Comparison of ENCODE assay signal across 8 cellular contexts in genomic region chr2:180359522-180360282, GRCh38.
DNase-seq lines count a peak whose midpoint lies in the region; ATAC-seq, FAIRE-seq and TF ChIP-seq lines count a peak whose summit lies in the region.

No MANE protein-coding gene starts in this region.

- no peak overlapping the region for H2AFZ ChIP-seq in endothelial cell of umbilical vein (ENCODE audit: low read depth, low read length)

- no peak for TF ChIP-seq POLR2A in endothelial cell of umbilical vein (IDR thresholded peaks at IDR 0.05; ENCODE audit: low read depth, low read length)

- H3K4me3 ChIP-seq in endothelial cell of umbilical vein (replicated peaks in 1 of 3; ENCODE audit: insufficient read depth in 1 of 3, low read depth in 1 of 3, low read length in 3 of 3), result no peak overlapping the region

- H4K20me1 ChIP-seq in endothelial cell of umbilical vein (replicated peaks; ENCODE audit: control insufficient read depth, extremely low read depth, insufficient read depth, low read length), result no peaks in the 10 kb centered on the region

- H3K4me1 ChIP-seq in endothelial cell of umbilical vein (ENCODE audit: control insufficient read depth, extremely low read depth, insufficient read depth, low read length), result no peaks in the 10 kb centered on the region

- H3K27me3 ChIP-seq in endothelial cell of umbilical vein (ENCODE audit: control insufficient read depth in 2 of 2, insufficient read depth in 2 of 2, low read length in 2 of 2), result no peaks in the 10 kb centered on the region

- DNase-seq in GM18507 (ENCODE audit: extremely low spot score, insufficient read length, low read depth), result peak; percentile 4
- DNase-seq in HT-29 (ENCODE audit: low spot score), result peak; percentile 39
- DNase-seq in endothelial cell of umbilical vein (ENCODE audit: low read depth, low spot score), result no peak
- DNase-seq in activated T-cell treated with anti-CD3 and anti-CD28 coated beads for 4 hours, result no peak
- DNase-seq in activated CD8-positive, alpha-beta memory T cell treated with anti-CD3 and anti-CD28 coated beads, Interleukin-2, amount 50 U/mL, for 4 hours, result no peak
- no peak for DNase-seq in mucosa of gallbladder (ENCODE audit: low spot score)
- DNase-seq in NCI-H526 (lab: John Stamatoyannopoulos, UW), result no peak

- intact Hi-C loops in endothelial cell of umbilical vein (cut with micrococcal nuclease), result no loop called here

- no peaks in the 10 kb centered on the region for H3K9me1 ChIP-seq in endothelial cell of umbilical vein (replicated peaks; ENCODE audit: control insufficient read depth, extremely low read depth, insufficient read depth, low read length)

- no peak overlapping the region for H3K27ac ChIP-seq in endothelial cell of umbilical vein (ENCODE audit: insufficient read depth, low read depth, low read length)

- no peaks in the 10 kb centered on the region for H3K36me3 ChIP-seq in endothelial cell of umbilical vein (ENCODE audit: control insufficient read depth in 2 of 2, extremely low read depth in 1 of 2, insufficient read depth in 2 of 2, low read length in 2 of 2)

- H3K4me2 ChIP-seq in endothelial cell of umbilical vein (ENCODE audit: insufficient read depth, low read length), result no peak overlapping the region

- H3K9me3 ChIP-seq in endothelial cell of umbilical vein (replicated peaks; ENCODE audit: control insufficient read depth, insufficient read depth, low read length), result no peaks in the 10 kb centered on the region

- TF ChIP-seq CTCF in endothelial cell of umbilical vein (IDR thresholded peaks at IDR 0.05; ENCODE audit: extremely low read depth in 1 of 2, insufficient read depth in 1 of 2, low read depth in 1 of 2, low read length in 2 of 2), result peak; percentile 4 to 8

- FAIRE-seq in GM18507 (lab: Jason Lieb, UNC) (peak; percentile 73), endothelial cell of umbilical vein (lab: Jason Lieb, UNC) (no peak)

- dilution Hi-C loops in endothelial cell of umbilical vein (cut with MboI; ENCODE audit: extremely low pct_ligation_motif_present, low sequenced_read_pairs), result no loop called here

- POLR2A ChIA-PET in endothelial cell of umbilical vein (lab: Charles Lee), result no interaction called here

- peak; percentile 95 for ATAC-seq in GM21723 (IDR thresholded peaks at IDR 0.05; ENCODE audit: unreplicated experiment)

- CTCF ChIA-PET in endothelial cell of umbilical vein (lab: Charles Lee), result interaction anchor here (0.9 to 1.3 kb wide), 2 partner anchors 8 to 701 kb away, joined by 3 read pairs; no protein-coding TSS in a partner anchor

- H3K9ac ChIP-seq in endothelial cell of umbilical vein (replicated peaks; ENCODE audit: extremely low read depth, insufficient read depth, low read length), result no peak overlapping the region

- BruUV-seq in endothelial cell of umbilical vein (replicated peaks; lab: Mats Ljungman, UMichigan), result no TSS peak

- H3K79me2 ChIP-seq in endothelial cell of umbilical vein (ENCODE audit: control insufficient read depth, insufficient read depth, low read length), result no peaks in the 10 kb centered on the region

TF ChIP-seq in endothelial cell of umbilical vein, 7 proteins besides CTCF, POLR2A, EP300 and RAD21:
- TF ChIP-seq GATA2 (IDR thresholded peaks at IDR 0.05; ENCODE audit: insufficient read depth, insufficient read length, low read depth, low read length), result no peak
- TF ChIP-seq JUN (IDR thresholded peaks at IDR 0.05; ENCODE audit: borderline replicate concordance, insufficient read depth, insufficient read length, low read depth), result no peak
- no peak for TF ChIP-seq EZH2 (IDR thresholded peaks at IDR 0.05; ENCODE audit: borderline replicate concordance, low read depth, low read length, severe bottlenecking)
- no peak for TF ChIP-seq MYC (IDR thresholded peaks at IDR 0.05; ENCODE audit: low read depth, low read length)
- no peak for TF ChIP-seq MAX (IDR thresholded peaks at IDR 0.05; ENCODE audit: insufficient read depth, insufficient read length)
- no peak for TF ChIP-seq FOS (IDR thresholded peaks at IDR 0.05; ENCODE audit: borderline replicate concordance, insufficient read depth, low read length)
- no peak for TF ChIP-seq POLR2AphosphoS5 (IDR thresholded peaks at IDR 0.05; ENCODE audit: insufficient read depth, low read depth, low read length)

Comparison
In these comparisons a context has a peak if more than half of its experiments do, and no peak if none do; other contexts are left out.
1. DNase-seq: peak in GM18507 (single experiment) and HT-29 (single experiment); none in endothelial cell of umbilical vein (single experiment), activated T-cell treated with anti-CD3 and anti-CD28 coated beads for 4 hours (single experiment), activated CD8-positive, alpha-beta memory T cell treated with anti-CD3 and anti-CD28 coated beads, Interleukin-2, amount 50 U/mL, for 4 hours (single experiment), mucosa of gallbladder (single experiment) and NCI-H526 (0 of 2).